Comparison of ENCODE assay signal across 13 cellular contexts in genomic region chr5:39138892-39139291, GRCh38.
A peak's percentile ranks its signal among the peaks of the same experiment; 100 is the strongest.
DNase-seq lines count a peak whose midpoint lies in the region; ATAC-seq lines count a peak whose summit lies in the region.
"Had no signal": no experiment of that assay in that cellular context is flagged by ENCODE, and none has a peak within 500 bp of the region (broad histone marks: within the 10 kb centered on the region; RNA-seq: fewer than 3 reads in every experiment).

No MANE protein-coding gene starts in this region.

- DNase-seq in DMS53 (lab: John Stamatoyannopoulos, UW) (peak; percentile 1), DMS53 treated with DMSO at 0.1 percent for 48 hours (lab: John Stamatoyannopoulos, UW; ENCODE audit: unreplicated experiment) (no peak), NCI-H460 (ENCODE audit: extremely low read depth, low read depth) (peak; percentile 45), dermis blood vessel endothelial cell (peak; percentile 63), pulmonary artery endothelial cell (ENCODE audit: low read depth, low spot score) (peak; percentile 55), NCI-H526 treated with DMSO at 0.1 percent for 48 hours (lab: John Stamatoyannopoulos, UW) (no peak), mucosa of gallbladder (ENCODE audit: low spot score) (no peak)
- DNase-seq: activated CD4-positive, alpha-beta memory T cell treated with anti-CD3 and anti-CD28 coated beads for 36 hours; activated naive CD4-positive, alpha-beta T cell treated with anti-CD3 and anti-CD28 coated beads, Interleukin-2, amount 10 ng/mL, durations not matched to agents 7 days and 5 days; cortex of kidney; head of caudate nucleus; upper lobe of right lung had no signal

- ATAC-seq in HG02884 (IDR thresholded peaks at IDR 0.05; ENCODE audit: unreplicated experiment), result no peak
- ATAC-seq: upper lobe of right lung had no signal

Comparison
In these comparisons a context has a peak if more than half of its experiments do, and no peak if none do; other contexts are left out.
1. DNase-seq: peak in DMS53 (single experiment), NCI-H460 (single experiment), dermis blood vessel endothelial cell (single experiment) and pulmonary artery endothelial cell (single experiment); none in DMS53 treated with DMSO at 0.1 percent for 48 hours (single experiment), NCI-H526 treated with DMSO at 0.1 percent for 48 hours (single experiment) and mucosa of gallbladder (single experiment).